Comparison of ENCODE assay signal across 1 cellular context in genomic region chr2:23663730-23664005, GRCh38.
TF ChIP-seq lines count a peak whose summit lies in the region.

No MANE protein-coding gene starts in this region.

TF ChIP-seq in GM23338, 12 proteins besides CTCF, POLR2A, EP300 and RAD21 (continued from another document):
- TF ChIP-seq EZH2 (IDR thresholded peaks at IDR 0.05; ENCODE audit: low read depth, unreplicated experiment) (no peak), ETS1 (IDR thresholded peaks at IDR 0.05) (no peak), JUNB (IDR thresholded peaks at IDR 0.05; ENCODE audit: unreplicated experiment) (no peak), STAT1 (IDR thresholded peaks at IDR 0.05; ENCODE audit: unreplicated experiment) (no peak), ZNF462 (CRISPR knock-in tag; IDR thresholded peaks at IDR 0.05) (no peak)
TF ChIP-seq in GM23338: peak in this region for 0.
